ENCODE assay signal across 1 cellular context in the genomic region with DNA sequence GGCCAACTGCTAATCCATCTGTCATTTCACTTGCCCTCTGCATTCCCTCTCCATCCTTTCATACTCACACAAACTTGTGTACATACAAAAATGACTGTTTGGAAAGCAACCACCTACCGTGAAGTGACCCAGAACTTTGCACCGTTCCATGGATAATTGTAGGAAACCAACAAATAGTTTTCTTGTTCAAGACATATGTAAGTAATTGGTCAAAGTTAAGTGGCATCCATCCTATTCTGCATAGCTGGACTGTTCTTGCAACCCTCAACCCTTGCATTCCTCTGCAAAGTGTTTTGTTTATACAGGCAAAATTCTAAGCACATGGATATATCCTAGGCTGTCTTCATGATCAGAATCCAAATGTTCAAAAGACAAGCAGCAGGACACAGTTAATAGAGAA.
TF ChIP-seq lines count a peak whose summit lies in the region.

No MANE protein-coding gene starts in this region.

TF ChIP-seq in IMR-90, 13 proteins besides CTCF, POLR2A, EP300 and RAD21:
- TF ChIP-seq, protein P1, sequence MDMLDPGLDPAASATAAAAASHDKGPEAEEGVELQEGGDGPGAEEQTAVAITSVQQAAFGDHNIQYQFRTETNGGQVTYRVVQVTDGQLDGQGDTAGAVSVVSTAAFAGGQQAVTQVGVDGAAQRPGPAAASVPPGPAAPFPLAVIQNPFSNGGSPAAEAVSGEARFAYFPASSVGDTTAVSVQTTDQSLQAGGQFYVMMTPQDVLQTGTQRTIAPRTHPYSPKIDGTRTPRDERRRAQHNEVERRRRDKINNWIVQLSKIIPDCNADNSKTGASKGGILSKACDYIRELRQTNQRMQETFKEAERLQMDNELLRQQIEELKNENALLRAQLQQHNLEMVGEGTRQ (IDR thresholded peaks at IDR 0.05; ENCODE audit: low read depth, low read length) = no peak
- TF ChIP-seq FOS (IDR thresholded peaks at IDR 0.05; ENCODE audit: low read depth, low read length) = no peak
- TF ChIP-seq CHD1 (IDR thresholded peaks at IDR 0.05; ENCODE audit: low read depth, low read length) = no peak
- no peak for TF ChIP-seq CEBPB (IDR thresholded peaks at IDR 0.05; ENCODE audit: low read depth, low read length)
- no peak for TF ChIP-seq BHLHE40 (IDR thresholded peaks at IDR 0.05; ENCODE audit: low read depth, low read length)
- no peak for TF ChIP-seq RFX5 (IDR thresholded peaks at IDR 0.05; ENCODE audit: low read depth, low read length)
- no peak for TF ChIP-seq MAZ (IDR thresholded peaks at IDR 0.05; ENCODE audit: borderline replicate concordance, low read depth, low read length)
- TF ChIP-seq, protein P2, sequence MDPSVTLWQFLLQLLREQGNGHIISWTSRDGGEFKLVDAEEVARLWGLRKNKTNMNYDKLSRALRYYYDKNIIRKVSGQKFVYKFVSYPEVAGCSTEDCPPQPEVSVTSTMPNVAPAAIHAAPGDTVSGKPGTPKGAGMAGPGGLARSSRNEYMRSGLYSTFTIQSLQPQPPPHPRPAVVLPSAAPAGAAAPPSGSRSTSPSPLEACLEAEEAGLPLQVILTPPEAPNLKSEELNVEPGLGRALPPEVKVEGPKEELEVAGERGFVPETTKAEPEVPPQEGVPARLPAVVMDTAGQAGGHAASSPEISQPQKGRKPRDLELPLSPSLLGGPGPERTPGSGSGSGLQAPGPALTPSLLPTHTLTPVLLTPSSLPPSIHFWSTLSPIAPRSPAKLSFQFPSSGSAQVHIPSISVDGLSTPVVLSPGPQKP (IDR thresholded peaks at IDR 0.05; ENCODE audit: borderline replicate concordance, low read depth, low read length) = no peak
- TF ChIP-seq NFE2L2 (IDR thresholded peaks at IDR 0.05; ENCODE audit: low read depth, low read length) = no peak
